30 cellular contexts compared by ENCODE assay signal in the genomic region with DNA sequence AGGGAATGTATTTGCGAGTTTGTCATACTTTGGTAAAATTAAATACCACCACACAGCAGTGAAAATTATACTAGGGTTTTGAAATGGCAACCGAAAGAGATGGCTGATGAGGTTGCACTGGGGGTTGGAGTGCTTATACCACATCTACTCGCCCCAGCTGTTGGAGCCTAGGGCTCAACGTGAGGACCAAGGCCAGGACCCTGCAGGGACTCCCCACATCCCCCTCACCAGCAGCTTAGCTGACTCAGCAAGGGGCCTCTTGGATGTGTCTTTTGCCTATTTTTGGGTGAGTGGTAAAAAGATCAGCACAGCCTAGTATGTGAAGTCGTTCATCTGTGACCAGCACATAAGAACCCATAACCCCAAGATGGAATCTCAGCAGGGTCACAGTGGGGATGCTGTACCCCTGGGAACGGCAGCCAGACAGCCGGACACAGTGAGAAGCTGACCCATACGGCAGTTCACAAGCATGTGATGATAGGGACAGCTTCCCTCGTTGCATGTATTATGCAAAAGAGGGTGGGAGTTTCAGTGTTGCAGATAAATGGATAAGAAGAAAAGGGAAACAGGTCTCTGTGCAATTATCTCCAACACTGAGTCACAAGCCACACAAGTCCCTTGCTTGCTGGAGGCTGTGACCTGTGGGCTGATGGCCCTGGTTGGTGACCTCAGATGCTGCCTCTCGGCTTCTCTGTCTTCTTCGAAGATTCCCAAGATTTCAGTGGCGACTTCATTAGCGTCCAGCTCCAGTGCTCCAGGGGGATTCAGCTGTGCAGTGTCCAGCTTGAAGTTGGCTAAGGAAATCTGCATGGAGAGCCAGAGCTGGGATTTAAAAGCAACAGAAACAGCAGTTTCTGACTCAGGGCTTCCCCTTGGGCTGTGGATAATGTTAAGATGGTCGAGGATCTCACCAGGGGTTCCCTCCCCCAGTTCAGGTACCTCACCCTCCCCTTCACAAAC. TPM values are rescaled to one million over a fixed set of nuclear protein-coding genes. Genes with fewer than 3 reads are reported as not detected.
DNase-seq lines count a peak whose midpoint lies in the region; ATAC-seq, FAIRE-seq and TF ChIP-seq lines count a peak whose summit lies in the region.
"Had no signal": no experiment of that assay in that cellular context is flagged by ENCODE, and none has a peak within 500 bp of the region (broad histone marks: within the 10 kb centered on the region; RNA-seq: fewer than 3 reads in every experiment).

No MANE protein-coding gene starts in this region.

- no peaks in the 10 kb centered on the region for H3K36me3 Mint-ChIP-seq in activated T-cell treated with anti-CD3 and anti-CD28 coated beads, Interleukin-2, amount 50 U/mL, for 72 hours (ENCODE audit: insufficient read depth in 2 of 2)
- H3K36me3 Mint-ChIP-seq: activated CD8-positive, alpha-beta memory T cell treated with anti-CD3 and anti-CD28 coated beads, Interleukin-2, amount 10 ng/mL, durations not matched to agents 7 days and 5 days; activated naive CD8-positive, alpha-beta T cell; naive thymus-derived CD8-positive, alpha-beta T cell had no signal

- TF ChIP-seq RAD21 in K562 (CRISPR knock-in tag; conservative IDR thresholded peaks at IDR 0.05 in 1 of 2, IDR thresholded peaks at IDR 0.05 in 1 of 2) = no peak

- no peak overlapping the region for H3K9ac ChIP-seq in K562 (ENCODE audit: insufficient read depth in 1 of 2, low read depth in 2 of 2, low read length in 2 of 2)

- peaks cover 73% of the 10 kb centered on the region for H3K27me3 ChIP-seq in left ventricle myocardium inferior (ENCODE audit: low read depth)
- peaks cover 21 to 50% of the 10 kb centered on the region in 2 experiments for H3K27me3 ChIP-seq in K562 (ENCODE audit: control insufficient read depth in 2 of 2, insufficient read depth in 2 of 2, low read length in 2 of 2)
- no peaks in the 10 kb centered on the region for H3K27me3 ChIP-seq in suprapubic skin
- H3K27me3 ChIP-seq: ascending aorta, pancreas, right atrium auricular region had no signal

- no peak overlapping the region for H3K27ac ChIP-seq in left ventricle myocardium inferior (replicated peaks)
- H3K27ac ChIP-seq in K562 (ENCODE audit: extremely low read depth, low read depth, low read length) = no peak overlapping the region
- H3K27ac ChIP-seq in suprapubic skin = peak overlapping the region; percentile 26
- H3K27ac ChIP-seq: ascending aorta, pancreas, right atrium auricular region, SJCRH30, upper lobe of right lung had no signal

- H3K9me3 ChIP-seq in left ventricle myocardium inferior (replicated peaks) (no peaks in the 10 kb centered on the region), K562 (replicated peaks; ENCODE audit: control insufficient read depth, insufficient read depth, low read depth, low read length) (no peaks in the 10 kb centered on the region), suprapubic skin (no peaks in the 10 kb centered on the region)
- H3K9me3 ChIP-seq: ascending aorta, BE2C, pancreas, right atrium auricular region, SJCRH30, upper lobe of right lung had no signal

- no peak overlapping the region for H3K4me2 ChIP-seq in K562 (ENCODE audit: insufficient read depth, low read length)

- in situ Hi-C loops in K562 (cut with MboI) = no loop called here

- intact Hi-C loops in Right ventricle myocardium inferior (cut with DNase I) = no loop called here
- intact Hi-C loops in left ventricle myocardium inferior (cut with micrococcal nuclease) = no loop called here
- intact Hi-C loops in K562 (cut with micrococcal nuclease) = no loop called here

- 0% methylated on average over 14 of the region's 14 CpGs for WGBS in K562 (ENCODE audit: insufficient coverage, low coverage, missing lambda C conversion rate)
- WGBS in suprapubic skin = 64% methylated on average over 14 of the region's 14 CpGs

- H2AFZ ChIP-seq in K562 (ENCODE audit: low read depth, low read length) = no peak overlapping the region

- no peaks in the 10 kb centered on the region for H3K4me1 Mint-ChIP-seq in activated T-cell treated with anti-CD3 and anti-CD28 coated beads, Interleukin-2, amount 50 U/mL, for 72 hours (ENCODE audit: low read depth)
- H3K4me1 Mint-ChIP-seq: activated CD8-positive, alpha-beta memory T cell treated with anti-CD3 and anti-CD28 coated beads, Interleukin-2, amount 10 ng/mL, durations not matched to agents 7 days and 5 days; central memory CD8-positive, alpha-beta T cell; naive thymus-derived CD8-positive, alpha-beta T cell had no signal

- H3K4me3 ChIP-seq in left ventricle myocardium inferior (no peak overlapping the region), K562 (no peak overlapping the region), suprapubic skin (no peak overlapping the region)
- H3K4me3 ChIP-seq: ascending aorta, pancreas, right atrium auricular region, SJCRH30, upper lobe of right lung had no signal

- no peak for FAIRE-seq in K562 (lab: Jason Lieb, UNC)
- FAIRE-seq: A204.1, endothelial cell of umbilical vein, pancreas had no signal

- H4K20me1 ChIP-seq in K562 (replicated peaks; ENCODE audit: control insufficient read depth, insufficient read depth, low read length) = no peaks in the 10 kb centered on the region; the same call in 1 of the 2 replicates

- no TSS peak for BruUV-seq in K562 (replicated peaks; lab: Mats Ljungman, UMichigan)

- H3K36me3 ChIP-seq in left ventricle myocardium inferior (no peaks in the 10 kb centered on the region), K562 (ENCODE audit: control insufficient read depth, insufficient read depth, low read length) (no peaks in the 10 kb centered on the region), suprapubic skin (no peaks in the 10 kb centered on the region)
- H3K36me3 ChIP-seq: ascending aorta, BE2C, pancreas, right atrium auricular region, SJCRH30, upper lobe of right lung had no signal

- DNase-seq in Right ventricle myocardium inferior (ENCODE audit: missing footprints) (no peak), left ventricle myocardium inferior (no peak), NAMALWA (ENCODE audit: low spot score) (peak; percentile 42), K562 (ENCODE audit: extremely low read depth in 1 of 4, low spot score in 3 of 4) (peak in 1 of 4 experiments; percentile 4), suprapubic skin (ENCODE audit: low spot score in 2 of 2) (peak; percentile 44 to 53), middle frontal gyrus (ENCODE audit: extremely low spot score, low spot score) (no peak)
- no peak for DNase-seq in activated T-cell treated with anti-CD3 and anti-CD28 coated beads, Interleukin-2, amount 50 U/mL, for 72 hours
- DNase-seq: activated CD4-positive, alpha-beta T cell treated with anti-CD3 and anti-CD28 coated beads for 4 hours; activated CD8-positive, alpha-beta memory T cell treated with anti-CD3 and anti-CD28 coated beads, Interleukin-2, amount 10 ng/mL, durations not matched to agents 7 days and 5 days; BE2C; Calu3; EL; naive thymus-derived CD8-positive, alpha-beta T cell; NCI-H2107; NCI-H510A; pancreas; SJCRH30; upper lobe of right lung had no signal

- ATAC-seq in Right ventricle myocardium inferior = peak; percentile 16
- no peak; the same call in 2 of the 3 replicates for ATAC-seq in K562
- no peak for ATAC-seq in activated T-cell treated with anti-CD3 and anti-CD28 coated beads, Interleukin-2, amount 50 U/mL, for 72 hours (replicated peaks in 1 of 2)
- no peak for ATAC-seq in HG03108 (IDR thresholded peaks at IDR 0.05; ENCODE audit: unreplicated experiment)
- ATAC-seq: activated CD8-positive, alpha-beta memory T cell treated with anti-CD3 and anti-CD28 coated beads, Interleukin-2, amount 10 ng/mL, durations not matched to agents 7 days and 5 days; naive thymus-derived CD8-positive, alpha-beta T cell; pancreas; upper lobe of right lung had no signal

- H3K4me3 Mint-ChIP-seq in activated T-cell treated with anti-CD3 and anti-CD28 coated beads, Interleukin-2, amount 50 U/mL, for 72 hours = no peak overlapping the region
- H3K4me3 Mint-ChIP-seq: activated CD8-positive, alpha-beta memory T cell treated with anti-CD3 and anti-CD28 coated beads, Interleukin-2, amount 10 ng/mL, durations not matched to agents 7 days and 5 days; activated naive CD8-positive, alpha-beta T cell; activated T-helper 1 cell treated with anti-CD3 and anti-CD28 coated beads, Interleukin-12 subunit alpha, Interleukin-12 subunit beta, Interleukin-2, Interleukin-4 antibody, amounts not matched to agents 30 ng/mL and 10 ng/mL and 1 ng/mL, durations not matched to agents 14 hours and 24 hours and 36 hours; central memory CD8-positive, alpha-beta T cell; naive thymus-derived CD8-positive, alpha-beta T cell; T-helper 1 cell treated with Interleukin-12 subunit alpha and Interleukin-12 subunit beta and Interleukin-4 antibody, amounts not matched to agents 30 μg/mL and 1 μg/mL, for 36 hours had no signal

- H3K9me3 Mint-ChIP-seq in activated T-cell treated with anti-CD3 and anti-CD28 coated beads, Interleukin-2, amount 50 U/mL, for 72 hours = no peaks in the 10 kb centered on the region
- H3K9me3 Mint-ChIP-seq: activated T-helper 1 cell treated with anti-CD3 and anti-CD28 coated beads, Interleukin-12 subunit alpha, Interleukin-12 subunit beta, Interleukin-2, Interleukin-4 antibody, amounts not matched to agents 30 ng/mL and 10 ng/mL and 1 ng/mL, durations not matched to agents 14 hours and 24 hours and 36 hours; central memory CD8-positive, alpha-beta T cell; naive thymus-derived CD8-positive, alpha-beta T cell; T-helper 1 cell treated with Interleukin-12 subunit alpha and Interleukin-12 subunit beta and Interleukin-4 antibody, amounts not matched to agents 30 μg/mL and 1 μg/mL, for 36 hours had no signal

- H3K27ac Mint-ChIP-seq in activated T-cell treated with anti-CD3 and anti-CD28 coated beads, Interleukin-2, amount 50 U/mL, for 72 hours = no peak overlapping the region
- H3K27ac Mint-ChIP-seq: activated CD8-positive, alpha-beta memory T cell treated with anti-CD3 and anti-CD28 coated beads, Interleukin-2, amount 10 ng/mL, durations not matched to agents 7 days and 5 days; activated naive CD8-positive, alpha-beta T cell; activated T-helper 1 cell treated with anti-CD3 and anti-CD28 coated beads, Interleukin-12 subunit alpha, Interleukin-12 subunit beta, Interleukin-2, Interleukin-4 antibody, amounts not matched to agents 30 ng/mL and 10 ng/mL and 1 ng/mL, durations not matched to agents 14 hours and 24 hours and 36 hours; naive thymus-derived CD8-positive, alpha-beta T cell; T-helper 1 cell treated with Interleukin-12 subunit alpha and Interleukin-12 subunit beta and Interleukin-4 antibody, amounts not matched to agents 30 μg/mL and 1 μg/mL, for 36 hours had no signal

- no peaks in the 10 kb centered on the region for H3K9me1 ChIP-seq in K562 (ENCODE audit: control insufficient read depth, insufficient read depth, low read length)

- TF ChIP-seq EP300 in K562 (IDR thresholded peaks at IDR 0.05; ENCODE audit: low read length) = no peak
- no peak for TF ChIP-seq EP300 in suprapubic skin (IDR thresholded peaks at IDR 0.05)

- H3K27me3 Mint-ChIP-seq in activated T-cell treated with anti-CD3 and anti-CD28 coated beads, Interleukin-2, amount 50 U/mL, for 72 hours (ENCODE audit: low read depth) = peaks cover 6% of the 10 kb centered on the region

- CTCF ChIA-PET in K562 (lab: Yijun Ruan, JAX; ENCODE audit: low intra/inter-chr PET ratio) = no interaction called here

- TF ChIP-seq CTCF in left ventricle myocardium inferior (IDR thresholded peaks at IDR 0.05; ENCODE audit: borderline replicate concordance) = no peak
- no peak for TF ChIP-seq CTCF in K562 (IDR thresholded peaks at IDR 0.05 in 2 of 3, conservative IDR thresholded peaks at IDR 0.05 in 1 of 3; ENCODE audit: insufficient read depth in 2 of 3, low read depth in 1 of 3, low read length in 3 of 3)
- no peak for TF ChIP-seq CTCF in suprapubic skin (IDR thresholded peaks at IDR 0.05)

- H3K4me1 ChIP-seq in left ventricle myocardium inferior (no peaks in the 10 kb centered on the region), K562 (replicated peaks in 1 of 2; ENCODE audit: control insufficient read depth in 2 of 2, insufficient read depth in 2 of 2, low read length in 2 of 2) (no peaks in the 10 kb centered on the region), suprapubic skin (peaks cover 28% of the 10 kb centered on the region)
- H3K4me1 ChIP-seq: ascending aorta, BE2C, pancreas, right atrium auricular region, SJCRH30, upper lobe of right lung had no signal

- POLR2A ChIA-PET in K562 (lab: Yijun Ruan, JAX) = interaction anchor here (1.0 kb wide), 1 partner anchor 12 kb away, joined by 3 read pairs; no protein-coding TSS in a partner anchor

- TF ChIP-seq POLR2A in K562 (conservative IDR thresholded peaks at IDR 0.05) = no peak
- no peak for TF ChIP-seq POLR2A in suprapubic skin (IDR thresholded peaks at IDR 0.05)

- H3K79me2 ChIP-seq in K562 (ENCODE audit: control insufficient read depth, insufficient read depth, low read length) = no peaks in the 10 kb centered on the region

RNA-seq across cellular contexts. Expression of gene SPO11, which starts 20.9 kb away (rescaled TPM):
- total RNA-seq in Right ventricle myocardium inferior (not detected), left ventricle myocardium inferior (not detected), K562 (2014; rRNA removed) (not detected in 2 replicates), K562 (2014; rRNA removed; fragmentation: Illumina TruSeq; extraction: Trizol) (not detected in 2 replicates), K562 (2015; rRNA removed; fragmentation: Illumina TruSeq; extraction: Trizol) (not detected in 2 replicates), K562 (2021) (not detected in 2 replicates), suprapubic skin (not detected)
- total RNA-seq in K562 (2011; cell fraction: chromatin; rRNA removed; ENCODE audit: low replicate concordance) = not detected in 2 replicates
- not detected in 2 replicates for total RNA-seq in K562 (2011; cell fraction: nucleolus; rRNA removed)
- not detected in 2 replicates for total RNA-seq in K562 (2011; cell fraction: nucleoplasm; rRNA removed)
- polyA plus RNA-seq in K562 (2011; rRNA removed) (not detected in 2 replicates), K562 (2014; fragmentation: Illumina TruSeq; extraction: Trizol) (not detected in 2 replicates), K562 (2014; fragmentation: Nextera tagmentation; extraction: Ambion mirVana) (not detected), K562 (2014; rRNA removed) (not detected in 2 replicates)
- polyA plus RNA-seq in K562 (2011; cell fraction: cytosol; rRNA removed) = not detected in 2 replicates
- polyA plus RNA-seq in K562 (2011; cell fraction: nucleus; rRNA removed) = not detected in 2 replicates
- not detected in 2 replicates for polyA plus RNA-seq in K562 (2012)
- polyA minus RNA-seq in K562 (2011; rRNA and poly(A)+ RNA removed) = not detected in 2 replicates
- not detected in 2 replicates for polyA minus RNA-seq in K562 (2011; cell fraction: cytosol; rRNA and poly(A)+ RNA removed)
- not detected in 2 replicates for polyA minus RNA-seq in K562 (2011; cell fraction: nucleus; rRNA and poly(A)+ RNA removed)
- not detected for total RNA-seq in activated T-cell treated with anti-CD3 and anti-CD28 coated beads, Interleukin-2, amount 50 U/mL, for 72 hours
- total RNA-seq: activated CD8-positive, alpha-beta memory T cell treated with anti-CD3 and anti-CD28 coated beads, Interleukin-2, amount 10 ng/mL, durations not matched to agents 7 days and 5 days; activated T-helper 1 cell treated with anti-CD3 and anti-CD28 coated beads, Interleukin-12 subunit alpha, Interleukin-12 subunit beta, Interleukin-2, Interleukin-4 antibody, amounts not matched to agents 30 ng/mL and 10 ng/mL and 1 ng/mL, durations not matched to agents 14 hours and 24 hours and 36 hours; ascending aorta; Calu3; dermis microvascular lymphatic vessel endothelial cell; endothelial cell of umbilical vein; H4; LHCN-M2; naive thymus-derived CD8-positive, alpha-beta T cell; pancreas; right atrium auricular region; SJCRH30; upper lobe of right lung had no signal
- polyA plus RNA-seq: endothelial cell of umbilical vein; naive thymus-derived CD8-positive, alpha-beta T cell; pancreas had no signal

RNA-seq across cellular contexts. Expression of gene BMP7, which starts 42.3 kb away (rescaled TPM):
- 27.2 TPM for total RNA-seq in Right ventricle myocardium inferior
- 19.9 TPM for total RNA-seq in left ventricle myocardium inferior
- not detected in 2 replicates for total RNA-seq in K562 (2011; cell fraction: chromatin; rRNA removed; ENCODE audit: low replicate concordance)
- total RNA-seq in K562 (2011; cell fraction: nucleolus; rRNA removed) = not detected in 2 replicates
- total RNA-seq in K562 (2011; cell fraction: nucleoplasm; rRNA removed) = not detected in 2 replicates
- total RNA-seq in K562 (2014; rRNA removed) = not detected in 2 replicates
- not detected in 2 replicates for total RNA-seq in K562 (2014; rRNA removed; fragmentation: Illumina TruSeq; extraction: Trizol)
- not detected in 2 replicates for total RNA-seq in K562 (2015; rRNA removed; fragmentation: Illumina TruSeq; extraction: Trizol)
- 0.13 and 0.18 TPM in 2 replicates for total RNA-seq in K562 (2021)
- polyA plus RNA-seq in K562 (2011; rRNA removed) = not detected in 2 replicates
- polyA plus RNA-seq in K562 (2011; cell fraction: cytosol; rRNA removed) = not detected in 2 replicates
- not detected in 2 replicates for polyA plus RNA-seq in K562 (2011; cell fraction: nucleus; rRNA removed)
- polyA plus RNA-seq in K562 (2012) = 0.07 and 0.15 TPM in 2 replicates
- not detected in 2 replicates for polyA plus RNA-seq in K562 (2014; fragmentation: Illumina TruSeq; extraction: Trizol)
- not detected for polyA plus RNA-seq in K562 (2014; fragmentation: Nextera tagmentation; extraction: Ambion mirVana)
- not detected in 2 replicates for polyA plus RNA-seq in K562 (2014; rRNA removed)
- not detected in 2 replicates for polyA minus RNA-seq in K562 (2011; rRNA and poly(A)+ RNA removed)
- not detected in 2 replicates for polyA minus RNA-seq in K562 (2011; cell fraction: cytosol; rRNA and poly(A)+ RNA removed)
- polyA minus RNA-seq in K562 (2011; cell fraction: nucleus; rRNA and poly(A)+ RNA removed) = not detected in 2 replicates
- 10 to 100 TPM; 19.2 to 39.2 (median 28.2) TPM for total RNA-seq in suprapubic skin
- total RNA-seq in activated T-cell treated with anti-CD3 and anti-CD28 coated beads, Interleukin-2, amount 50 U/mL, for 72 hours = under 1 TPM; 0.31 to 0.39 TPM
- total RNA-seq: activated CD8-positive, alpha-beta memory T cell treated with anti-CD3 and anti-CD28 coated beads, Interleukin-2, amount 10 ng/mL, durations not matched to agents 7 days and 5 days; ascending aorta; Calu3; dermis microvascular lymphatic vessel endothelial cell; endothelial cell of umbilical vein; LHCN-M2; naive thymus-derived CD8-positive, alpha-beta T cell had no signal
- polyA plus RNA-seq: endothelial cell of umbilical vein; naive thymus-derived CD8-positive, alpha-beta T cell had no signal

RNA-seq across cellular contexts. Expression of gene RAE1, which starts 42.3 kb away (rescaled TPM):
- total RNA-seq in Right ventricle myocardium inferior = 14.6 TPM
- total RNA-seq in left ventricle myocardium inferior = 15.3 TPM
- total RNA-seq in K562 (2011; cell fraction: chromatin; rRNA removed; ENCODE audit: low replicate concordance) = 95.3 and 106 TPM in 2 replicates
- total RNA-seq in K562 (2011; cell fraction: nucleolus; rRNA removed) = 55.4 and 62.8 TPM in 2 replicates
- 67.5 and 71.1 TPM in 2 replicates for total RNA-seq in K562 (2011; cell fraction: nucleoplasm; rRNA removed)
- total RNA-seq in K562 (2014; rRNA removed) = 40.8 and 60.8 TPM in 2 replicates
- total RNA-seq in K562 (2014; rRNA removed; fragmentation: Illumina TruSeq; extraction: Trizol) = 77.7 and 81.1 TPM in 2 replicates
- total RNA-seq in K562 (2015; rRNA removed; fragmentation: Illumina TruSeq; extraction: Trizol) = 82.6 and 84.9 TPM in 2 replicates
- 68.7 and 70.5 TPM in 2 replicates for total RNA-seq in K562 (2021)
- polyA plus RNA-seq in K562 (2011; rRNA removed) = 49.8 and 52.2 TPM in 2 replicates
- 54.7 and 109 TPM in 2 replicates for polyA plus RNA-seq in K562 (2011; cell fraction: cytosol; rRNA removed)
- polyA plus RNA-seq in K562 (2011; cell fraction: nucleus; rRNA removed) = 88.3 and 89.8 TPM in 2 replicates
- 45.2 and 61.8 TPM in 2 replicates for polyA plus RNA-seq in K562 (2012)
- 100 and 104 TPM in 2 replicates for polyA plus RNA-seq in K562 (2014; fragmentation: Illumina TruSeq; extraction: Trizol)
- polyA plus RNA-seq in K562 (2014; fragmentation: Nextera tagmentation; extraction: Ambion mirVana) = 100 to 1,000 TPM; 223 to 248 TPM
- polyA plus RNA-seq in K562 (2014; rRNA removed) = 33.7 and 62.4 TPM in 2 replicates
- polyA minus RNA-seq in K562 (2011; rRNA and poly(A)+ RNA removed) = 80.5 and 110 TPM in 2 replicates
- 36.4 and 45.3 TPM in 2 replicates for polyA minus RNA-seq in K562 (2011; cell fraction: cytosol; rRNA and poly(A)+ RNA removed)
- polyA minus RNA-seq in K562 (2011; cell fraction: nucleus; rRNA and poly(A)+ RNA removed) = 55.3 and 89.0 TPM in 2 replicates
- total RNA-seq in suprapubic skin = 10 to 100 TPM; 31.2 to 45.1 (median 37.2) TPM
- total RNA-seq in activated T-cell treated with anti-CD3 and anti-CD28 coated beads, Interleukin-2, amount 50 U/mL, for 72 hours = 10 to 100 TPM; 47.6 to 54.2 TPM

Comparison
In these comparisons a context has a peak if more than half of its experiments do, and no peak if none do; other contexts are left out.
1. DNase-seq: peak in NAMALWA (single experiment) and suprapubic skin (2 of 2); none in Right ventricle myocardium inferior (single experiment), left ventricle myocardium inferior (single experiment), activated T-cell treated with anti-CD3 and anti-CD28 coated beads, Interleukin-2, amount 50 U/mL, for 72 hours (0 of 2) and middle frontal gyrus (single experiment).
2. RNA of gene BMP7, which starts 42.3 kb away (total RNA-seq): 19.2 to 39.2 TPM in suprapubic skin, 27.2 TPM in Right ventricle myocardium inferior (single experiment) and 19.9 TPM in left ventricle myocardium inferior (single experiment); 0.31 to 0.39 TPM in activated T-cell treated with anti-CD3 and anti-CD28 coated beads, Interleukin-2, amount 50 U/mL, for 72 hours and 0.13 to 0.18 TPM in K562; every median in the first group is over 10 times any median in the second.